In genomic region chr18:8045160-8045885, GRCh38 we compare ENCODE assay signal across 25 cellular contexts.
DNase-seq lines count a peak whose midpoint lies in the region; ATAC-seq and TF ChIP-seq lines count a peak whose summit lies in the region.
"Had no signal": no experiment of that assay in that cellular context is flagged by ENCODE, and none has a peak within 500 bp of the region (broad histone marks: within the 10 kb centered on the region; RNA-seq: fewer than 3 reads in every experiment).

No MANE protein-coding gene starts in this region.

- RAD21 ChIA-PET in HCT116 (lab: Charles Lee; ENCODE audit: low non-redundant PET in 1 of 2, low total read pairs in 2 of 2, uncharacterized antibody in 2 of 2, unreplicated experiment in 2 of 2) = no interaction called here

- H3K27ac ChIP-seq in HCT116 (ENCODE audit: low read depth, low read length) (no peak overlapping the region), right atrium auricular region (no peak overlapping the region)
- H3K27ac ChIP-seq: esophagus squamous epithelium, Peyer's patch, skin epidermis had no signal

- H3K4me3 ChIP-seq in HCT116 (replicated peaks in 1 of 2; ENCODE audit: low read depth in 1 of 2, low read length in 2 of 2) (no peak overlapping the region), astrocyte of the cerebellum (ENCODE audit: low read depth, low read length) (no peak overlapping the region), right atrium auricular region (no peak overlapping the region)
- H3K4me3 ChIP-seq: esophagus squamous epithelium, Peyer's patch, skin epidermis had no signal

- H3K4me1 Mint-ChIP-seq in type B pancreatic cell (ENCODE audit: unreplicated experiment) = peaks cover 29% of the 10 kb centered on the region
- H3K4me1 Mint-ChIP-seq: CD4-positive, CD25-positive, alpha-beta regulatory T cell; IgD-negative memory B cell; naive thymus-derived CD8-positive, alpha-beta T cell; stimulated activated naive CD8-positive, alpha-beta T cell treated with anti-CD3 and anti-CD28 coated beads, Interleukin-15, amount 100 ng/mL, for 72 hours had no signal

- TF ChIP-seq POLR2A in HCT116 (IDR thresholded peaks at IDR 0.05; ENCODE audit: borderline replicate concordance, extremely low read depth, insufficient read depth, insufficient read length) = no peak

- H3K27me3 ChIP-seq in HCT116 (ENCODE audit: insufficient read depth, low read length) = no peaks in the 10 kb centered on the region
- H3K27me3 ChIP-seq in right atrium auricular region = no peaks in the 10 kb centered on the region
- H3K27me3 ChIP-seq: esophagus squamous epithelium, Peyer's patch had no signal

- H4K20me1 ChIP-seq in HCT116 (ENCODE audit: insufficient read depth) = no peaks in the 10 kb centered on the region

- H3K4me3 Mint-ChIP-seq in type B pancreatic cell = no peak overlapping the region
- H3K4me3 Mint-ChIP-seq: activated T-cell treated with anti-CD3 and anti-CD28 coated beads, Interleukin-2, amount 50 U/mL, for 4 hours; CD4-positive, CD25-positive, alpha-beta regulatory T cell; dendritic cell treated with granulocyte-macrophage colony-stimulating factor and Interleukin-4, amounts not matched to agents 40 ng/mL and 50 ng/mL, for 4 days; IgD-negative memory B cell; naive thymus-derived CD8-positive, alpha-beta T cell; stimulated activated naive CD8-positive, alpha-beta T cell treated with anti-CD3 and anti-CD28 coated beads, Interleukin-15, amount 100 ng/mL, for 72 hours had no signal

- H3K36me3 Mint-ChIP-seq in type B pancreatic cell = no peaks in the 10 kb centered on the region
- H3K36me3 Mint-ChIP-seq: CD4-positive, CD25-positive, alpha-beta regulatory T cell; IgD-negative memory B cell; naive thymus-derived CD8-positive, alpha-beta T cell had no signal

- DNase-seq in Daoy (ENCODE audit: low read depth) (peak; percentile 65), HCT116 (ENCODE audit: low read depth, low spot score) (no peak), astrocyte of the cerebellum (ENCODE audit: low read depth) (peak; percentile 5), kidney tubule cell (ENCODE audit: low spot score) (peak; percentile 53), NCI-H187 (lab: John Stamatoyannopoulos, UW) (no peak), type B pancreatic cell (ENCODE audit: extremely low spot score, unreplicated experiment) (no peak), right atrium auricular region (ENCODE audit: low spot score) (no peak), NCI-H2081 treated with DMSO at 0.1 percent for 48 hours (lab: John Stamatoyannopoulos, UW) (no peak)
- DNase-seq: DMS 273 treated with DMSO at 0.1 percent for 48 hours; esophagus squamous epithelium; H7; islet precursor cell; midbrain; naive thymus-derived CD8-positive, alpha-beta T cell; NCI-H1092; NCI-H187 treated with DMSO at 0.1 percent for 48 hours; NCI-H526 treated with DMSO at 0.1 percent for 48 hours; nucleus accumbens; Peyer's patch; stimulated activated naive CD8-positive, alpha-beta T cell treated with anti-CD3 and anti-CD28 coated beads, Interleukin-15, amount 100 ng/mL, for 72 hours had no signal

- TF ChIP-seq CTCF in HCT116 (IDR thresholded peaks at IDR 0.05 in 2 of 3, conservative IDR thresholded peaks at IDR 0.05 in 1 of 3; ENCODE audit: borderline replicate concordance in 1 of 3, insufficient read depth in 1 of 3, low read depth in 2 of 3, low read length in 2 of 3) (no peak), astrocyte of the cerebellum (IDR thresholded peaks at IDR 0.05; ENCODE audit: low read depth, low read length, missing control alignments) (no peak), type B pancreatic cell (conservative IDR thresholded peaks at IDR 0.05) (no peak), right atrium auricular region (IDR thresholded peaks at IDR 0.05) (no peak)

- H3K79me2 ChIP-seq in HCT116 (ENCODE audit: insufficient read depth, low read length) = no peaks in the 10 kb centered on the region

- peak overlapping the region; percentile 17 for H3K4me2 ChIP-seq in HCT116 (ENCODE audit: low read length)

- H2AFZ ChIP-seq in HCT116 (ENCODE audit: low read depth, low read length, poor library complexity, severe bottlenecking) = no peak overlapping the region

- H3K9me3 Mint-ChIP-seq in type B pancreatic cell = no peaks in the 10 kb centered on the region
- H3K9me3 Mint-ChIP-seq: activated T-cell treated with anti-CD3 and anti-CD28 coated beads, Interleukin-2, amount 50 U/mL, for 4 hours; dendritic cell treated with granulocyte-macrophage colony-stimulating factor and Interleukin-4, amounts not matched to agents 40 ng/mL and 50 ng/mL, for 4 days had no signal

- intact Hi-C loops in HCT116 (cut with micrococcal nuclease) = no loop called here

- H3K9me3 ChIP-seq in HCT116 (ENCODE audit: control insufficient read depth in 1 of 2, insufficient read depth in 1 of 2, low read depth in 1 of 2, low read length in 2 of 2) = no peaks in the 10 kb centered on the region
- no peaks in the 10 kb centered on the region for H3K9me3 ChIP-seq in right atrium auricular region
- H3K9me3 ChIP-seq: esophagus squamous epithelium, Peyer's patch had no signal

- H3K9ac ChIP-seq in HCT116 (ENCODE audit: low read length) = no peak overlapping the region

- CTCF ChIA-PET in HCT116 (lab: Charles Lee) = no interaction called here

- TF ChIP-seq RAD21 in HCT116 (IDR thresholded peaks at IDR 0.05; ENCODE audit: low read depth) = no peak

- H3K27me3 Mint-ChIP-seq in type B pancreatic cell = no peaks in the 10 kb centered on the region
- H3K27me3 Mint-ChIP-seq: CD4-positive, CD25-positive, alpha-beta regulatory T cell; naive thymus-derived CD8-positive, alpha-beta T cell; stimulated activated naive CD8-positive, alpha-beta T cell treated with anti-CD3 and anti-CD28 coated beads, Interleukin-15, amount 100 ng/mL, for 72 hours had no signal

- in situ Hi-C loops in astrocyte of the cerebellum (cut with HindIII; ENCODE audit: low sequenced_read_pairs) = no loop called here

- no peaks in the 10 kb centered on the region for H3K36me3 ChIP-seq in HCT116 (ENCODE audit: control insufficient read depth in 1 of 2, insufficient read depth in 2 of 2, low read length in 2 of 2)
- no peaks in the 10 kb centered on the region for H3K36me3 ChIP-seq in right atrium auricular region
- H3K36me3 ChIP-seq: esophagus squamous epithelium, Peyer's patch had no signal

- H3K27ac Mint-ChIP-seq in type B pancreatic cell = no peak overlapping the region
- H3K27ac Mint-ChIP-seq: dendritic cell treated with granulocyte-macrophage colony-stimulating factor and Interleukin-4, amounts not matched to agents 40 ng/mL and 50 ng/mL, for 4 days; IgD-negative memory B cell; naive thymus-derived CD8-positive, alpha-beta T cell; stimulated activated naive CD8-positive, alpha-beta T cell treated with anti-CD3 and anti-CD28 coated beads, Interleukin-15, amount 100 ng/mL, for 72 hours had no signal

- no peaks in the 10 kb centered on the region for H3K9me2 ChIP-seq in HCT116 (ENCODE audit: insufficient read depth)

- no TSS peak for BruUV-seq in HCT116 (replicated peaks; lab: Mats Ljungman, UMichigan)

- no peak; the same call in 1 of the 2 replicates for ATAC-seq in HCT116
- ATAC-seq: naive thymus-derived CD8-positive, alpha-beta T cell; stimulated activated naive CD8-positive, alpha-beta T cell treated with anti-CD3 and anti-CD28 coated beads, Interleukin-15, amount 100 ng/mL, for 72 hours had no signal

- POLR2A ChIA-PET in HCT116 (lab: Charles Lee) = no interaction called here

- H3K4me1 ChIP-seq in HCT116 (ENCODE audit: control insufficient read depth in 1 of 2, insufficient read depth in 2 of 2, low read length in 2 of 2) (peaks cover 0 to 17% of the 10 kb centered on the region in 2 experiments; a peak in 1 of 4 replicates), right atrium auricular region (no peaks in the 10 kb centered on the region)
- H3K4me1 ChIP-seq: Peyer's patch had no signal

TF ChIP-seq in HCT116, 20 proteins besides CTCF, POLR2A, EP300 and RAD21 (continues in another document):
- TF ChIP-seq ATF3 (IDR thresholded peaks at IDR 0.05) (no peak), SP1 (IDR thresholded peaks at IDR 0.05; ENCODE audit: low read depth) (no peak; the same call in 1 of the 2 replicates), REST (IDR thresholded peaks at IDR 0.05; ENCODE audit: low read depth) (no peak), ZNF274 (IDR thresholded peaks at IDR 0.05; ENCODE audit: low read depth, low read length) (no peak), MAX (IDR thresholded peaks at IDR 0.05) (no peak), ZFX (IDR thresholded peaks at IDR 0.05) (no peak), CBX3 (IDR thresholded peaks at IDR 0.05; ENCODE audit: low read depth) (no peak), TCF7L2 (IDR thresholded peaks at IDR 0.05; ENCODE audit: borderline replicate concordance, extremely low read depth, insufficient read depth, insufficient read length) (no peak), EZH2phosphoT487 (IDR thresholded peaks at IDR 0.05; ENCODE audit: borderline replicate concordance) (no peak)

Comparison
In these comparisons a context has a peak if more than half of its experiments do, and no peak if none do; other contexts are left out.
1. DNase-seq: peak in Daoy (single experiment), astrocyte of the cerebellum (single experiment) and kidney tubule cell (single experiment); none in HCT116 (single experiment), NCI-H187 (0 of 2), type B pancreatic cell (single experiment), right atrium auricular region (single experiment) and NCI-H2081 treated with DMSO at 0.1 percent for 48 hours (single experiment).